ENCODE assay signal across 22 cellular contexts in genomic region chr6:168126566-168127383, GRCh38. TPM values are rescaled to one million over a fixed set of nuclear protein-coding genes. Genes with fewer than 3 reads are reported as not detected.
DNase-seq lines count a peak whose midpoint lies in the region; ATAC-seq, FAIRE-seq and TF ChIP-seq lines count a peak whose summit lies in the region.
"Had no signal": no experiment of that assay in that cellular context is flagged by ENCODE, and none has a peak within 500 bp of the region (broad histone marks: within the 10 kb centered on the region; RNA-seq: fewer than 3 reads in every experiment).

No MANE protein-coding gene starts in this region.

- H3K4me1 ChIP-seq in esophagus muscularis mucosa (no peaks in the 10 kb centered on the region), neuronal stem cell (ENCODE audit: control insufficient read depth in 2 of 2, insufficient read depth in 1 of 2, low read depth in 1 of 2, low read length in 2 of 2) (peaks cover 2 to 3% of the 10 kb centered on the region in 2 donors)
- H3K4me1 ChIP-seq: BE2C, SJSA1 had no signal

- no peak overlapping the region for H3K4ac ChIP-seq in neuronal stem cell (ENCODE audit: low read length)

- H3K36me3 ChIP-seq in esophagus muscularis mucosa = no peaks in the 10 kb centered on the region
- H3K36me3 ChIP-seq in neuronal stem cell (replicated peaks in 1 of 2; ENCODE audit: control insufficient read depth in 2 of 2, insufficient read depth in 2 of 2, low read length in 2 of 2) = no peaks in the 10 kb centered on the region
- H3K36me3 ChIP-seq: BE2C, SJSA1 had no signal

- H3K27ac ChIP-seq in esophagus muscularis mucosa (replicated peaks in 1 of 4) = no peak overlapping the region
- H3K27ac ChIP-seq in neuronal stem cell (replicated peaks; ENCODE audit: low read length) = no peak overlapping the region
- H3K27ac ChIP-seq: RWPE1, SJSA1 had no signal

- WGBS in esophagus muscularis mucosa = 91% methylated on average over 22 of the region's 22 CpGs
- WGBS in neuronal stem cell (ENCODE audit: extremely low coverage in 2 of 2, insufficient read length in 2 of 2, insufficient replicate concordance in 1 of 2), 2 donors = no CpG with 5 or more reads among the region's 22 CpGs

- FAIRE-seq in GM12892 (lab: Jason Lieb, UNC) = no peak
- FAIRE-seq: D721Med, HTR-8/SVneo had no signal

- H3K14ac ChIP-seq in neuronal stem cell (ENCODE audit: low read length) = peak overlapping the region; percentile 25

- peak overlapping the region; percentile 21 for H2BK15ac ChIP-seq in neuronal stem cell (ENCODE audit: low read length)

- no peak overlapping the region for H4K91ac ChIP-seq in neuronal stem cell (ENCODE audit: low read depth, low read length, poor library complexity)

- no peak overlapping the region for H2AK5ac ChIP-seq in neuronal stem cell (ENCODE audit: low read depth, low read length)

- TF ChIP-seq CTCF in esophagus muscularis mucosa (IDR thresholded peaks at IDR 0.05) = no peak

- ATAC-seq in GM21528 (IDR thresholded peaks at IDR 0.05; ENCODE audit: low FRiP score, unreplicated experiment) = no peak
- ATAC-seq: HCT116 had no signal

- DNase-seq in AG08396 (ENCODE audit: low spot score) (peak; percentile 3), ELF-1 (ENCODE audit: low read depth, low spot score) (peak; percentile 1), esophagus muscularis mucosa (ENCODE audit: extremely low spot score) (peak; percentile 81), neuronal stem cell (ENCODE audit: low spot score) (no peak), GM19238 (ENCODE audit: insufficient read length, low spot score) (no peak), NK-92 (lab: John Stamatoyannopoulos, UW; ENCODE audit: unreplicated experiment) (no peak), GM12892 (ENCODE audit: insufficient read length) (no peak)
- DNase-seq: BE2C; CD4-positive, alpha-beta memory T cell; KBM-7; NCI-H1048; NCI-H1694; NCI-H2107; NCI-H226; NCI-H526; NK-92 treated with Interleukin-12 subunit alpha and Interleukin-12 subunit beta, amount 100 ng/mL, for 24 hours had no signal

- H3K9ac ChIP-seq in neuronal stem cell (ENCODE audit: low read depth, low read length, poor library complexity) = no peak overlapping the region

- no peak overlapping the region for H3K4me2 ChIP-seq in neuronal stem cell (ENCODE audit: insufficient read depth, low read length, poor library complexity, severe bottlenecking)

- H2BK12ac ChIP-seq in neuronal stem cell (ENCODE audit: low read length) = no peak overlapping the region

- H2AFZ ChIP-seq in neuronal stem cell (ENCODE audit: low read length) = no peak overlapping the region

- no peaks in the 10 kb centered on the region for H3K9me3 ChIP-seq in esophagus muscularis mucosa
- H3K9me3 ChIP-seq in neuronal stem cell (replicated peaks in 1 of 2; ENCODE audit: control insufficient read depth in 2 of 2, insufficient read depth in 1 of 2, low read depth in 1 of 2, low read length in 2 of 2) = no peaks in the 10 kb centered on the region
- H3K9me3 ChIP-seq: BE2C, SJSA1 had no signal

- intact Hi-C loops in esophagus muscularis mucosa (cut with DNase I) = no loop called here

- peak overlapping the region; percentile 68 for H3K18ac ChIP-seq in neuronal stem cell (ENCODE audit: low read length)

- TF ChIP-seq EP300 in esophagus muscularis mucosa (IDR thresholded peaks at IDR 0.05) = no peak

- H3K4me3 ChIP-seq in esophagus muscularis mucosa (no peak overlapping the region), neuronal stem cell (ENCODE audit: low read length in 2 of 2) (no peak overlapping the region)
- H3K4me3 ChIP-seq: SJSA1 had no signal

- H2BK5ac ChIP-seq in neuronal stem cell (ENCODE audit: low read length) = no peak overlapping the region

- TF ChIP-seq POLR2A in esophagus muscularis mucosa (IDR thresholded peaks at IDR 0.05; ENCODE audit: low read depth) (no peak), GM12892 (IDR thresholded peaks at IDR 0.05; ENCODE audit: low read depth, low read length) (no peak)

- no peaks in the 10 kb centered on the region for H3K79me1 ChIP-seq in neuronal stem cell (ENCODE audit: low read depth, low read length)

- peak overlapping the region; percentile 25 for H3K23ac ChIP-seq in neuronal stem cell (ENCODE audit: low read depth, low read length, poor library complexity)

- no peak overlapping the region for H4K8ac ChIP-seq in neuronal stem cell (ENCODE audit: low read depth, low read length)

- no peak overlapping the region for H2BK120ac ChIP-seq in neuronal stem cell (ENCODE audit: low read depth, low read length)

- H3K27me3 ChIP-seq in esophagus muscularis mucosa (no peaks in the 10 kb centered on the region), neuronal stem cell (ENCODE audit: control insufficient read depth in 3 of 3, insufficient read depth in 3 of 3, low read depth in 1 of 3, low read length in 3 of 3) (no peaks in the 10 kb centered on the region)
- H3K27me3 ChIP-seq: BE2C, SJSA1 had no signal

RNA-seq across cellular contexts. Expression of gene FRMD1, which starts 47.8 kb away (rescaled TPM):
- total RNA-seq in esophagus muscularis mucosa = under 1 TPM in 1 of 4 donors, not detected in 3; 0.17 TPM
- polyA plus RNA-seq in neuronal stem cell (2013, experiment 1 of 2) = 0.20 TPM
- polyA plus RNA-seq in neuronal stem cell (2013, experiment 2 of 2) = 0.18 TPM
- polyA plus RNA-seq in GM12892 (2012; ENCODE audit: missing spikeins) = not detected
- total RNA-seq: CD4-positive, alpha-beta memory T cell; SJSA1 had no signal
- polyA plus RNA-seq: CD4-positive, alpha-beta memory T cell had no signal

Comparison
In these comparisons a context has a peak if more than half of its experiments do, and no peak if none do; other contexts are left out.
1. DNase-seq: peak in AG08396 (single experiment), ELF-1 (single experiment) and esophagus muscularis mucosa (single experiment); none in neuronal stem cell (single experiment), GM19238 (single experiment), NK-92 (single experiment) and GM12892 (single experiment).